Comparison of ENCODE assay signal across 1 cellular context in genomic region chr16:86930663-86931062, GRCh38.
TF ChIP-seq lines count a peak whose summit lies in the region.

No MANE protein-coding gene starts in this region.

TF ChIP-seq in HEK293, 187 proteins besides CTCF, POLR2A, EP300 and RAD21 (continued from another document):
- TF ChIP-seq IKZF3 (tag by site-specific recombination; IDR thresholded peaks at IDR 0.05) (no peak), ZNF112 (tag by site-specific recombination; IDR thresholded peaks at IDR 0.05) (no peak), ZNF48 (tag by site-specific recombination; IDR thresholded peaks at IDR 0.05) (no peak), ZNF544 (tag by site-specific recombination; IDR thresholded peaks at IDR 0.05) (no peak), KLF17 (tag by site-specific recombination; IDR thresholded peaks at IDR 0.05) (no peak), ZNF398 (tag by site-specific recombination; IDR thresholded peaks at IDR 0.05) (peak; percentile 33; the same call in 1 of the 2 replicates), ZNF830 (tag by site-specific recombination; IDR thresholded peaks at IDR 0.05; ENCODE audit: low read depth) (no peak)
TF ChIP-seq in HEK293: peak in this region for 2.
